In genomic region chr4:4672397-4672796, GRCh38 we compare ENCODE assay signal across 18 cellular contexts.
"Had no signal": no experiment of that assay in that cellular context is flagged by ENCODE, and none has a peak within 500 bp of the region (broad histone marks: within the 10 kb centered on the region; RNA-seq: fewer than 3 reads in every experiment).

No MANE protein-coding gene starts in this region.

- H3K4me1 Mint-ChIP-seq: activated naive CD8-positive, alpha-beta T cell treated with anti-CD3 and anti-CD28 coated beads, Interleukin-2, amount 50 U/mL, for 24 hours had no signal

- ATAC-seq: activated CD4-positive, CD25-positive, alpha-beta regulatory T cell treated with anti-CD3 and anti-CD28 coated beads, Interleukin-2, amount 50 U/mL, for 24 hours; activated naive CD8-positive, alpha-beta T cell treated with anti-CD3 and anti-CD28 coated beads, Interleukin-2, amount 50 U/mL, for 24 hours; gastrocnemius medialis had no signal

- H3K27me3 ChIP-seq: gastrocnemius medialis, neutrophil had no signal

- H3K9me3 ChIP-seq: gastrocnemius medialis, heart right ventricle, neutrophil had no signal

- H3K9ac ChIP-seq: parathyroid adenoma had no signal

- H3K27ac ChIP-seq: epithelial cell of prostate, gastrocnemius medialis, heart right ventricle, neutrophil, parathyroid adenoma had no signal

- DNase-seq: activated naive CD4-positive, alpha-beta T cell treated with Interleukin-2 at 50 U/mL for 16 hours; activated naive CD8-positive, alpha-beta T cell treated with anti-CD3 and anti-CD28 coated beads, Interleukin-2, amount 50 U/mL, for 24 hours; activated T-cell treated with anti-CD3 and anti-CD28 coated beads for 4 hours; aorta; gastrocnemius medialis; heart right ventricle; natural killer cell; stimulated activated CD4-positive, alpha-beta T cell treated with anti-CD3 and anti-CD28 coated beads, Interleukin-4, amount 100 ng/mL, for 4 hours; stimulated activated CD8-positive, alpha-beta memory T cell treated with anti-CD3 and anti-CD28 coated beads, Interleukin-4, amount 100 ng/mL, for 48 hours; stimulated activated naive CD4-positive, alpha-beta T cell treated with Interleukin-2 at 50 U/mL for 16 hours; substantia nigra; T-helper 9 cell had no signal

- H3K36me3 Mint-ChIP-seq: natural killer cell had no signal

- H3K27ac Mint-ChIP-seq: activated naive CD8-positive, alpha-beta T cell treated with anti-CD3 and anti-CD28 coated beads, Interleukin-2, amount 50 U/mL, for 24 hours; natural killer cell; type B pancreatic cell had no signal

- H3K4me3 Mint-ChIP-seq: activated naive CD8-positive, alpha-beta T cell treated with anti-CD3 and anti-CD28 coated beads, Interleukin-2, amount 50 U/mL, for 24 hours; natural killer cell had no signal

- H3K4me1 ChIP-seq: gastrocnemius medialis, heart right ventricle, parathyroid adenoma had no signal

- H2AFZ ChIP-seq: parathyroid adenoma had no signal

- H3K79me2 ChIP-seq: parathyroid adenoma had no signal

- H3K4me3 ChIP-seq: gastrocnemius medialis, heart right ventricle, skin epidermis had no signal

- H3K27me3 Mint-ChIP-seq: activated naive CD8-positive, alpha-beta T cell treated with anti-CD3 and anti-CD28 coated beads, Interleukin-2, amount 50 U/mL, for 24 hours had no signal

- H3K36me3 ChIP-seq: gastrocnemius medialis, heart right ventricle, neutrophil had no signal

- H3K9me3 Mint-ChIP-seq: activated naive CD8-positive, alpha-beta T cell treated with anti-CD3 and anti-CD28 coated beads, Interleukin-2, amount 50 U/mL, for 24 hours; natural killer cell had no signal
